In the genomic region with DNA sequence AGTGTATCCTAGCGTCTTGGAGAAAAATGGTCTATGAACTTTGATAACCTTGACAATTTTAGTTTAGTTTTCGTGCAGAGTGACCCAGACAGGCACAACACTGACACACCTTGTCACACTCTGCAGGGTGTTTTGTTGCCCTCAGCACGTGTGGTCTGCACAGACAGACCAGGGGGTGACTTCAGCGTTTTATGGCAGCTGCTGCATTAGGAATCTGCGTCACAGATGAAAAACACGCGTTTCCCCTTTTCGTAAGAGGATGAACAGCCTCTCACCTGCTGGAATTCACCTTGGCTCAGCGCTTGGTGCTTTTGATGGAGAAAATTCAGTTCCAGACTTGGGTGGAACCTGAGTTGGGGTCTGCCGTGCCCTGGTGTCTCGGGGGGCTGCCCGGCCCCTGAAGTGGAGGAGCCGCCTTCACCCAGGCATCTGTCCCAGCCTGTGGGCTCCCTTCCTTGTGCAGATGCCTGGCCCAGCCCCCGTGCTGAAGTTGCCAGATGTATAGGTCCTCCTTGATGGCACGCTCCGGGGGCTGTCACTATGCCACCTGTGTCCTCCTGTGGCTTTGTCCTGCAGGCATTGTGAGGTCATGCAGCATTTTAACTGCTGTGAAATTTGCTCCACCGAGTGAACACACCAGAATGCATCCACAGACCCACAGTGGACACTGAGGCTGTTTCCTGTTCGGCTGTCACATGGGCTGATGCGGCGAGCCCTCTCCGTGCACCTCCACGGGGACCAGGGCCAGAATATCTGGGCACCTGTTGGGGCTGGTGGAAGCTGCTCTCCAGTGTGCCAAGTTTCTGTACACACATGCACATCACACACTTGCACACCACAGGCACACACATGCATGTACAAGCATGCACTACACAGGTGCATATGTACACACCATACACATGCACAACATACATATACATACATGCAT, we compare ENCODE assay signal across 27 cellular contexts. TPM values are rescaled to one million over a fixed set of nuclear protein-coding genes. Genes with fewer than 3 reads are reported as not detected.
DNase-seq lines count a peak whose midpoint lies in the region; ATAC-seq and TF ChIP-seq lines count a peak whose summit lies in the region.
"Had no signal": no experiment of that assay in that cellular context is flagged by ENCODE, and none has a peak within 500 bp of the region (broad histone marks: within the 10 kb centered on the region; RNA-seq: fewer than 3 reads in every experiment).

No MANE protein-coding gene starts in this region.

- no peak overlapping the region for H2BK15ac ChIP-seq in neuronal stem cell (ENCODE audit: low read length)

- H2AFZ ChIP-seq in neuronal stem cell (ENCODE audit: low read length): no peak overlapping the region
- H2AFZ ChIP-seq: PC-9 had no signal

- no peak overlapping the region for H3K27ac ChIP-seq in CD4-positive, alpha-beta T cell (ENCODE audit: low read depth, low read length)
- H3K27ac ChIP-seq in HL-60 (replicated peaks) (peak overlapping the region; percentile 36), neuronal stem cell (replicated peaks; ENCODE audit: low read length) (no peak overlapping the region)
- H3K27ac ChIP-seq: ascending aorta, gastrocnemius medialis, PC-9, psoas muscle, SJSA1, transverse colon had no signal

- peaks cover 28% of the 10 kb centered on the region for H3K4me1 Mint-ChIP-seq in CD4-positive, alpha-beta T cell (ENCODE audit: low read depth)
- peaks cover 5% of the 10 kb centered on the region for H3K4me1 Mint-ChIP-seq in chondrocyte (ENCODE audit: low read depth)

- TF ChIP-seq CTCF in CD4-positive, alpha-beta T cell (IDR thresholded peaks at IDR 0.05): no peak
- TF ChIP-seq CTCF in HL-60 (IDR thresholded peaks at IDR 0.05; ENCODE audit: insufficient read depth, low read length) (no peak), chondrocyte (IDR thresholded peaks at IDR 0.05) (no peak)

- H3K4me3 Mint-ChIP-seq in CD4-positive, alpha-beta T cell: no peak overlapping the region
- H3K4me3 Mint-ChIP-seq in chondrocyte (ENCODE audit: unreplicated experiment): no peak overlapping the region
- H3K4me3 Mint-ChIP-seq: activated naive CD4-positive, alpha-beta T cell treated with anti-CD3 and anti-CD28 coated beads, Interleukin-2, amount 50 U/mL, for 24 hours; central memory CD8-positive, alpha-beta T cell had no signal

- peak overlapping the region; percentile 89 for H3K14ac ChIP-seq in neuronal stem cell (ENCODE audit: low read length)

- H3K4me3 ChIP-seq in HL-60 (replicated peaks; ENCODE audit: insufficient read depth, low read length): no peak overlapping the region
- peak overlapping the region in 1 of 2 donors; percentile 18 for H3K4me3 ChIP-seq in neuronal stem cell (ENCODE audit: low read length in 2 of 2)
- H3K4me3 ChIP-seq: ascending aorta, gastrocnemius medialis, PC-9, psoas muscle, SJSA1, skin epidermis, transverse colon had no signal

- no peaks in the 10 kb centered on the region for H3K27me3 ChIP-seq in CD4-positive, alpha-beta T cell (ENCODE audit: control insufficient read depth, insufficient read depth, low read length)
- no peaks in the 10 kb centered on the region for H3K27me3 ChIP-seq in HL-60 (ENCODE audit: insufficient read depth, poor library complexity, severe bottlenecking)
- H3K27me3 ChIP-seq in neuronal stem cell (ENCODE audit: control insufficient read depth in 3 of 3, insufficient read depth in 3 of 3, low read depth in 1 of 3, low read length in 3 of 3): no peaks in the 10 kb centered on the region
- H3K27me3 ChIP-seq: ascending aorta, gastrocnemius medialis, SJSA1, transverse colon had no signal

- H3K4ac ChIP-seq in neuronal stem cell (ENCODE audit: low read length): peak overlapping the region; percentile 27

- CTCF ChIA-PET in CD4-positive, alpha-beta T cell (lab: Charles Lee): no interaction called here

- peak overlapping the region; percentile 1 for H2AK5ac ChIP-seq in neuronal stem cell (ENCODE audit: low read depth, low read length)

- H3K4me2 ChIP-seq in neuronal stem cell (ENCODE audit: insufficient read depth, low read length, poor library complexity, severe bottlenecking): no peak overlapping the region
- H3K4me2 ChIP-seq: PC-9 had no signal

- POLR2A ChIA-PET in CD4-positive, alpha-beta T cell (lab: Charles Lee): interaction anchor here (1.0 to 1.6 kb wide), 2 partner anchors 12 to 16 kb away, joined by 4 to 7 read pairs; no protein-coding TSS in a partner anchor

- peak in 1 of 10 experiments; percentile 29 for DNase-seq in CD4-positive, alpha-beta T cell
- no peak for DNase-seq in HL-60 (ENCODE audit: low read depth in 1 of 2, low spot score in 1 of 2)
- DNase-seq in chondrocyte (ENCODE audit: low spot score): peak; percentile 79
- no peak for DNase-seq in neuronal stem cell (ENCODE audit: low spot score)
- no peak for DNase-seq in NCI-H146 treated with DMSO at 0.1 percent for 48 hours (lab: John Stamatoyannopoulos, UW; ENCODE audit: unreplicated experiment)
- DNase-seq in cerebellum (ENCODE audit: low spot score): no peak
- DNase-seq in left ventricle myocardium superior: no peak
- no peak for DNase-seq in DMS79 treated with DMSO at 0.1 percent for 48 hours (lab: John Stamatoyannopoulos, UW)
- DNase-seq: COR-L47; DND-41; gastrocnemius medialis; IMR-90; midbrain; MM.1S; NCI-H187; NCI-H345; NCI-H82; PC-9; stimulated activated CD4-positive, alpha-beta T cell treated with anti-CD3 and anti-CD28 coated beads, Interleukin-2, amount 100 ng/mL, for 48 hours had no signal

- peak overlapping the region; percentile 56 for H3K27ac Mint-ChIP-seq in CD4-positive, alpha-beta T cell
- H3K27ac Mint-ChIP-seq in chondrocyte (ENCODE audit: unreplicated experiment): no peak overlapping the region
- H3K27ac Mint-ChIP-seq: activated naive CD4-positive, alpha-beta T cell treated with anti-CD3 and anti-CD28 coated beads, Interleukin-2, amount 50 U/mL, for 24 hours; stimulated activated naive CD8-positive, alpha-beta T cell treated with anti-CD3 and anti-CD28 coated beads, Interleukin-15, amount 100 ng/mL, for 72 hours had no signal

- H2BK120ac ChIP-seq in neuronal stem cell (ENCODE audit: low read depth, low read length): no peak overlapping the region

- H3K4me1 ChIP-seq in neuronal stem cell (ENCODE audit: control insufficient read depth in 2 of 2, insufficient read depth in 1 of 2, low read depth in 1 of 2, low read length in 2 of 2): peaks cover 0 to 2% of the 10 kb centered on the region in 2 donors
- H3K4me1 ChIP-seq: SJSA1 had no signal

- H3K36me3 ChIP-seq in neuronal stem cell (replicated peaks in 1 of 2; ENCODE audit: control insufficient read depth in 2 of 2, insufficient read depth in 2 of 2, low read length in 2 of 2): peaks cover 0 to 2% of the 10 kb centered on the region in 2 donors
- H3K36me3 ChIP-seq: ascending aorta, gastrocnemius medialis, SJSA1, transverse colon had no signal

- WGBS in neuronal stem cell (ENCODE audit: extremely low coverage in 2 of 2, insufficient read length in 2 of 2, insufficient replicate concordance in 1 of 2), 2 donors: no CpG with 5 or more reads among the region's 22 CpGs

- H2BK12ac ChIP-seq in neuronal stem cell (ENCODE audit: low read length): no peak overlapping the region

- H3K27me3 Mint-ChIP-seq in CD4-positive, alpha-beta T cell: no peaks in the 10 kb centered on the region
- no peaks in the 10 kb centered on the region for H3K27me3 Mint-ChIP-seq in chondrocyte (ENCODE audit: low read depth)
- H3K27me3 Mint-ChIP-seq: activated naive CD4-positive, alpha-beta T cell treated with anti-CD3 and anti-CD28 coated beads, Interleukin-2, amount 50 U/mL, for 24 hours; central memory CD8-positive, alpha-beta T cell; stimulated activated naive CD8-positive, alpha-beta T cell treated with anti-CD3 and anti-CD28 coated beads, Interleukin-15, amount 100 ng/mL, for 72 hours had no signal

- intact Hi-C loops in CD4-positive, alpha-beta T cell (cut with DNase I, micrococcal nuclease): no loop called here
- intact Hi-C loops in left ventricle myocardium superior (cut with micrococcal nuclease): no loop called here

- peaks cover 20% of the 10 kb centered on the region for H3K79me1 ChIP-seq in neuronal stem cell (ENCODE audit: low read depth, low read length)

- peak overlapping the region; percentile 79 for H3K9ac ChIP-seq in neuronal stem cell (ENCODE audit: low read depth, low read length, poor library complexity)

- peak; percentile 62 for ATAC-seq in CD4-positive, alpha-beta T cell (ENCODE audit: poor library complexity)
- no peak for ATAC-seq in left ventricle myocardium superior
- ATAC-seq: gastrocnemius medialis had no signal

- peak overlapping the region; percentile 71 for H3K18ac ChIP-seq in neuronal stem cell (ENCODE audit: low read length)

- H3K23ac ChIP-seq in neuronal stem cell (ENCODE audit: low read depth, low read length, poor library complexity): peak overlapping the region; percentile 95

- H4K8ac ChIP-seq in neuronal stem cell (ENCODE audit: low read depth, low read length): peak overlapping the region; percentile 4

- peak overlapping the region; percentile 39 for H2BK5ac ChIP-seq in neuronal stem cell (ENCODE audit: low read length)

- no peaks in the 10 kb centered on the region for H3K9me3 Mint-ChIP-seq in CD4-positive, alpha-beta T cell
- no peaks in the 10 kb centered on the region for H3K9me3 Mint-ChIP-seq in chondrocyte (ENCODE audit: low read depth)
- H3K9me3 Mint-ChIP-seq: activated naive CD4-positive, alpha-beta T cell treated with anti-CD3 and anti-CD28 coated beads, Interleukin-2, amount 50 U/mL, for 24 hours; central memory CD8-positive, alpha-beta T cell; stimulated activated naive CD8-positive, alpha-beta T cell treated with anti-CD3 and anti-CD28 coated beads, Interleukin-15, amount 100 ng/mL, for 72 hours had no signal

- no peaks in the 10 kb centered on the region for H3K36me3 Mint-ChIP-seq in CD4-positive, alpha-beta T cell (ENCODE audit: low read depth)
- H3K36me3 Mint-ChIP-seq in chondrocyte (ENCODE audit: low read depth): no peaks in the 10 kb centered on the region

- no peaks in the 10 kb centered on the region for H3K9me3 ChIP-seq in CD4-positive, alpha-beta T cell (ENCODE audit: control insufficient read depth, low read length)
- H3K9me3 ChIP-seq in neuronal stem cell (replicated peaks in 1 of 2; ENCODE audit: control insufficient read depth in 2 of 2, insufficient read depth in 1 of 2, low read depth in 1 of 2, low read length in 2 of 2): peaks cover 0 to 4% of the 10 kb centered on the region in 2 donors
- H3K9me3 ChIP-seq: ascending aorta, gastrocnemius medialis, psoas muscle, SJSA1, transverse colon had no signal

- H4K91ac ChIP-seq in neuronal stem cell (ENCODE audit: low read depth, low read length, poor library complexity): no peak overlapping the region

RNA-seq across cellular contexts. Expression of a gene that starts 18.3 kb away (rescaled TPM):
- 10 to 100 TPM; 22.0 to 24.8 TPM for total RNA-seq in CD4-positive, alpha-beta T cell
- total RNA-seq in chondrocyte: 29.5 to 40.6 TPM (median 40.1 TPM) in 3 replicates
- polyA plus RNA-seq in neuronal stem cell (2013, experiment 1 of 2): 13.4 TPM
- 13.7 TPM for polyA plus RNA-seq in neuronal stem cell (2013, experiment 2 of 2)
- total RNA-seq in cerebellum: 18.7 TPM
- total RNA-seq in left ventricle myocardium superior: 108 TPM
